15 cellular contexts compared by ENCODE assay signal in genomic region chr10:56662765-56663447, GRCh38.
DNase-seq lines count a peak whose midpoint lies in the region; ATAC-seq lines count a peak whose summit lies in the region.
"Had no signal": no experiment of that assay in that cellular context is flagged by ENCODE, and none has a peak within 500 bp of the region (broad histone marks: within the 10 kb centered on the region; RNA-seq: fewer than 3 reads in every experiment).

No MANE protein-coding gene starts in this region.

- H3K36me3 Mint-ChIP-seq in natural killer cell treated with Interleukin-12 subunit alpha and Interleukin-12 subunit beta and Interleukin-15 and Interleukin-18, amount 100 ng/mL, for 72 hours: no peaks in the 10 kb centered on the region

- ATAC-seq in GM19324 (IDR thresholded peaks at IDR 0.05; ENCODE audit: low FRiP score, unreplicated experiment) (peak; percentile 90), GM21825 (IDR thresholded peaks at IDR 0.05; ENCODE audit: unreplicated experiment) (peak; percentile 99), HG03103 (IDR thresholded peaks at IDR 0.05; ENCODE audit: low read depth, unreplicated experiment) (peak; percentile 93)
- ATAC-seq in natural killer cell treated with Interleukin-12 subunit alpha and Interleukin-12 subunit beta and Interleukin-15 and Interleukin-18, amount 100 ng/mL, for 72 hours: no peak
- ATAC-seq: right cardiac atrium had no signal

- no peak overlapping the region for H3K27ac Mint-ChIP-seq in natural killer cell treated with Interleukin-12 subunit alpha and Interleukin-12 subunit beta and Interleukin-15 and Interleukin-18, amount 100 ng/mL, for 72 hours
- H3K27ac Mint-ChIP-seq: CD4-positive, alpha-beta T cell; IgD-negative memory B cell had no signal

- DNase-seq in HK-2 (ENCODE audit: unreplicated experiment) (no peak), GF-D8 (lab: John Stamatoyannopoulos, UW) (no peak), NCI-H128 (lab: John Stamatoyannopoulos, UW; ENCODE audit: unreplicated experiment) (no peak)
- DNase-seq in natural killer cell treated with Interleukin-12 subunit alpha and Interleukin-12 subunit beta and Interleukin-15 and Interleukin-18, amount 100 ng/mL, for 72 hours (ENCODE audit: low spot score): no peak
- DNase-seq: aorta; CD4-positive, alpha-beta T cell; GOT3; NCI-H1694 treated with DMSO at 0.1 percent for 48 hours; NCI-H82; right cardiac atrium; SHP77 treated with DMSO at 0.1 percent for 48 hours had no signal

- no peak overlapping the region for H3K4me3 Mint-ChIP-seq in natural killer cell treated with Interleukin-12 subunit alpha and Interleukin-12 subunit beta and Interleukin-15 and Interleukin-18, amount 100 ng/mL, for 72 hours
- H3K4me3 Mint-ChIP-seq: CD4-positive, alpha-beta T cell; IgD-negative memory B cell had no signal

- peaks cover 6% of the 10 kb centered on the region for H3K9me3 Mint-ChIP-seq in natural killer cell treated with Interleukin-12 subunit alpha and Interleukin-12 subunit beta and Interleukin-15 and Interleukin-18, amount 100 ng/mL, for 72 hours

- H3K4me1 Mint-ChIP-seq in natural killer cell treated with Interleukin-12 subunit alpha and Interleukin-12 subunit beta and Interleukin-15 and Interleukin-18, amount 100 ng/mL, for 72 hours (ENCODE audit: low read depth in 2 of 2): no peaks in the 10 kb centered on the region

- no peaks in the 10 kb centered on the region for H3K27me3 Mint-ChIP-seq in natural killer cell treated with Interleukin-12 subunit alpha and Interleukin-12 subunit beta and Interleukin-15 and Interleukin-18, amount 100 ng/mL, for 72 hours
- H3K27me3 Mint-ChIP-seq: CD4-positive, alpha-beta T cell; IgD-negative memory B cell had no signal

Comparison
In these comparisons a context has a peak if more than half of its experiments do, and no peak if none do; other contexts are left out.
1. ATAC-seq: peak in GM19324 (single experiment), GM21825 (single experiment) and HG03103 (single experiment); none in natural killer cell treated with Interleukin-12 subunit alpha and Interleukin-12 subunit beta and Interleukin-15 and Interleukin-18, amount 100 ng/mL, for 72 hours (0 of 2).